Comparison of ENCODE assay signal across 22 cellular contexts in the genomic region with DNA sequence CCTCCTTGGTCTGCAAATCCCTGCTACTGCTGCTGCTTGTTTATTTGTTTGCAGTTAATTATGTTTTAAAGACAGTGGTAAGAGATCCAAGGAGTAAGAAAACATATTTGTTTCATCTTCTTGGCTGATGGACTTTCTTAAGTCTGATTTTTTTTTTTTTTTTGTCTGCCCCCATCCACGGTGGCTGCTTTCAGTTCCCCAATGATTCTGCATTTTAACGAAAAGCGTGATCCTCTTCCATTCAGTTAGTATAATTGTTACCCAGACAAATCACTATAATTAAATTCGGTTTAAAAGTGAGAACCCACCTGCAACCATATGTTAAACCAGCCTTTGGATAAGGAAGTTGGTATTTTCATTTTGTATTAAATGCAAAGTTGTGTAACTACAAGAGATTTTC.
"Had no signal": no experiment of that assay in that cellular context is flagged by ENCODE, and none has a peak within 500 bp of the region (broad histone marks: within the 10 kb centered on the region; RNA-seq: fewer than 3 reads in every experiment).

No MANE protein-coding gene starts in this region.

- H3K36me3 ChIP-seq: esophagus squamous epithelium, gastroesophageal sphincter, left ventricle myocardium inferior, neutrophil, spleen, tibial artery, upper lobe of left lung, vagina had no signal

- H3K4me3 ChIP-seq: esophagus squamous epithelium, gastroesophageal sphincter, left ventricle myocardium inferior, lung, psoas muscle, spleen, tibial artery, upper lobe of left lung, vagina had no signal

- H3K27ac ChIP-seq: esophagus squamous epithelium, gastroesophageal sphincter, left ventricle myocardium inferior, neutrophil, psoas muscle, spleen, tibial artery, upper lobe of left lung, vagina had no signal

- DNase-seq: dermis blood vessel endothelial cell; esophagus squamous epithelium; foreskin fibroblast; kidney; left cardiac atrium; left ventricle myocardium inferior; mesendoderm; naive B cell; nephron progenitor cell; psoas muscle; spleen; stimulated activated CD4-positive, alpha-beta T cell treated with anti-CD3 and anti-CD28 coated beads, Interleukin-15, amount 100 ng/mL, for 24 hours; stimulated activated CD4-positive, alpha-beta T cell treated with anti-CD3 and anti-CD28 coated beads, Interleukin-1b, Interleukin-23, amount 100 ng/mL, for 48 hours; stimulated activated CD4-positive, alpha-beta T cell treated with anti-CD3 and anti-CD28 coated beads, Interleukin-4, amount 100 ng/mL, for 24 hours; tibial artery had no signal

- H3K9me3 ChIP-seq: esophagus squamous epithelium, neutrophil, psoas muscle, spleen, tibial artery, upper lobe of left lung, vagina had no signal

- ATAC-seq: gastroesophageal sphincter; left cardiac atrium; psoas muscle; sciatic nerve; stimulated activated memory B cell treated with anti-CD40 and anti-IgM and Interleukin-4, amounts not matched to agents 10 μg/mL and 1 μg/mL and 100 μg/mL, for 72 hours had no signal

- H3K4me1 ChIP-seq: esophagus squamous epithelium, gastroesophageal sphincter, left ventricle myocardium inferior, psoas muscle, spleen, tibial artery, upper lobe of left lung, vagina had no signal

- H3K27me3 ChIP-seq: esophagus squamous epithelium, gastroesophageal sphincter, neutrophil, spleen, tibial artery, upper lobe of left lung, vagina had no signal
